Comparison of ENCODE assay signal across 20 cellular contexts in genomic region chr7:20804376-20804775, GRCh38. TPM values are rescaled to one million over a fixed set of nuclear protein-coding genes. Genes with fewer than 3 reads are reported as not detected.
DNase-seq lines count a peak whose midpoint lies in the region; FAIRE-seq and TF ChIP-seq lines count a peak whose summit lies in the region.
"Had no signal": no experiment of that assay in that cellular context is flagged by ENCODE, and none has a peak within 500 bp of the region (broad histone marks: within the 10 kb centered on the region; RNA-seq: fewer than 3 reads in every experiment).

No MANE protein-coding gene starts in this region.

- FAIRE-seq in bronchial epithelial cell (lab: Jason Lieb, UNC) (no peak), keratinocyte (lab: Jason Lieb, UNC) (peak; percentile 70)
- FAIRE-seq: GM12891, GM18507 had no signal

- H3K27ac ChIP-seq in mammary epithelial cell (ENCODE audit: insufficient read depth, low read depth, low read length): no peak overlapping the region
- no peak overlapping the region for H3K27ac ChIP-seq in breast epithelium
- no peak overlapping the region for H3K27ac ChIP-seq in keratinocyte (ENCODE audit: control insufficient read depth, insufficient read depth, low read length)

- BruUV-seq in mammary epithelial cell (replicated peaks; lab: Mats Ljungman, UMichigan): no TSS peak

- no peak overlapping the region for H2AFZ ChIP-seq in mammary epithelial cell (ENCODE audit: low read depth, low read length)
- H2AFZ ChIP-seq in keratinocyte (ENCODE audit: control insufficient read depth, low read length): no peak overlapping the region
- H2AFZ ChIP-seq: GM23338 had no signal

- H3K4me3 ChIP-seq in mammary epithelial cell (replicated peaks in 1 of 3; ENCODE audit: insufficient read depth in 1 of 3, low read depth in 2 of 3, low read length in 3 of 3): no peak overlapping the region
- no peak overlapping the region for H3K4me3 ChIP-seq in breast epithelium
- no peak overlapping the region for H3K4me3 ChIP-seq in bronchial epithelial cell (ENCODE audit: low read depth, low read length)
- no peak overlapping the region for H3K4me3 ChIP-seq in keratinocyte (ENCODE audit: control insufficient read depth in 2 of 3, extremely low read depth in 1 of 3, insufficient read depth in 2 of 3, low read depth in 1 of 3, low read length in 3 of 3)
- H3K4me3 ChIP-seq: GM23338 had no signal

- H3K79me2 ChIP-seq in mammary epithelial cell (ENCODE audit: insufficient read depth, low read length) (no peaks in the 10 kb centered on the region), keratinocyte (ENCODE audit: control insufficient read depth, insufficient read depth, low read length) (no peaks in the 10 kb centered on the region)

- H3K9ac ChIP-seq in mammary epithelial cell (ENCODE audit: insufficient read depth, low read length) (no peak overlapping the region), keratinocyte (ENCODE audit: control insufficient read depth, extremely low read depth, insufficient read depth, low read length) (no peak overlapping the region)

- H3K4me2 ChIP-seq in mammary epithelial cell (ENCODE audit: insufficient read depth, low read depth, low read length) (peak overlapping the region; percentile 18), keratinocyte (ENCODE audit: control insufficient read depth, extremely low read depth, insufficient read depth, low read depth, low read length) (no peak overlapping the region)
- H3K4me2 ChIP-seq: GM23338 had no signal

- no peaks in the 10 kb centered on the region for H3K9me1 ChIP-seq in keratinocyte (ENCODE audit: control insufficient read depth, extremely low read depth, insufficient read depth, low read length)

- H3K4me1 ChIP-seq in mammary epithelial cell (ENCODE audit: insufficient read depth, low read length): peaks cover 11% of the 10 kb centered on the region
- H3K4me1 ChIP-seq in breast epithelium: no peaks in the 10 kb centered on the region
- H3K4me1 ChIP-seq in keratinocyte (ENCODE audit: control insufficient read depth, extremely low read depth, insufficient read depth, low read length): no peaks in the 10 kb centered on the region

- CTCF ChIA-PET in mammary epithelial cell (lab: Charles Lee; ENCODE audit: low non-redundant PET): no interaction called here

- H4K20me1 ChIP-seq in mammary epithelial cell (ENCODE audit: insufficient read depth, low read length) (no peaks in the 10 kb centered on the region), keratinocyte (ENCODE audit: control insufficient read depth, extremely low read depth, insufficient read depth, low read length) (no peaks in the 10 kb centered on the region)

- TF ChIP-seq POLR2A in breast epithelium (IDR thresholded peaks at IDR 0.05): no peak

- H3K36me3 ChIP-seq in mammary epithelial cell (ENCODE audit: insufficient read depth, low read length) (no peaks in the 10 kb centered on the region), breast epithelium (no peaks in the 10 kb centered on the region), bronchial epithelial cell (ENCODE audit: control insufficient read depth, insufficient read depth, low read length) (no peaks in the 10 kb centered on the region), keratinocyte (ENCODE audit: control insufficient read depth in 2 of 2, extremely low read depth in 1 of 2, insufficient read depth in 2 of 2, low read length in 2 of 2) (no peaks in the 10 kb centered on the region)

- TF ChIP-seq CTCF in mammary epithelial cell (conservative IDR thresholded peaks at IDR 0.05 in 1 of 2, IDR thresholded peaks at IDR 0.05 in 1 of 2; ENCODE audit: extremely low read depth in 1 of 2, insufficient read depth in 1 of 2, low read depth in 1 of 2, low read length in 2 of 2) (no peak), breast epithelium (IDR thresholded peaks at IDR 0.05) (no peak), bronchial epithelial cell (IDR thresholded peaks at IDR 0.05; ENCODE audit: insufficient read depth, low read length, severe bottlenecking) (no peak), keratinocyte (optimal IDR thresholded peaks at IDR 0.05 in 1 of 3, IDR thresholded peaks at IDR 0.05 in 1 of 3, conservative IDR thresholded peaks at IDR 0.05 in 1 of 3; ENCODE audit: extremely low read depth in 1 of 3, insufficient read depth in 2 of 3, low read length in 3 of 3) (no peak)

- 2% methylated on average over 4 of the region's 4 CpGs for WGBS in mammary epithelial cell (ENCODE audit: low coverage, missing lambda C conversion rate)

- in situ Hi-C loops in mammary epithelial cell (cut with MboI; ENCODE audit: low sequenced_read_pairs in 2 of 2): no loop called here

- intact Hi-C loops in mammary epithelial cell (cut with micrococcal nuclease): no loop called here
- intact Hi-C loops in breast epithelium (cut with DNase I; ENCODE audit: low total_unique reads): no loop called here

- H3K9me3 ChIP-seq in mammary epithelial cell (replicated peaks; ENCODE audit: insufficient read depth, low read length): no peaks in the 10 kb centered on the region
- H3K9me3 ChIP-seq in breast epithelium: peaks cover 4 to 9% of the 10 kb centered on the region in 2 donors
- H3K9me3 ChIP-seq in keratinocyte (ENCODE audit: control insufficient read depth, low read depth, low read length): no peaks in the 10 kb centered on the region

- DNase-seq in mammary epithelial cell (peak; percentile 33), breast epithelium (ENCODE audit: low spot score in 2 of 2) (no peak), bronchial epithelial cell (ENCODE audit: low read depth) (peak; percentile 55), keratinocyte (ENCODE audit: low read depth, low spot score) (no peak), glomerular visceral epithelial cell (ENCODE audit: extremely low spot score) (no peak), cortex of kidney (lab: John Stamatoyannopoulos, UW) (no peak)
- DNase-seq: C1 segment of cervical spinal cord; Calu3; CD4-positive, alpha-beta memory T cell; COR-L47; DMS53; DMS79 treated with DMSO at 0.1 percent for 48 hours; GF-D8; H9 had no signal

- dilution Hi-C loops in mammary epithelial cell (cut with HindIII; ENCODE audit: low sequenced_read_pairs): no loop called here
- dilution Hi-C loops in keratinocyte (cut with MboI; ENCODE audit: extremely low pct_ligation_motif_present, low sequenced_read_pairs): no loop called here

- H3K27me3 ChIP-seq in mammary epithelial cell (ENCODE audit: insufficient read depth, low read length) (no peaks in the 10 kb centered on the region), breast epithelium (peaks cover 0 to 52% of the 10 kb centered on the region in 2 donors), bronchial epithelial cell (ENCODE audit: control insufficient read depth, insufficient read depth, low read length) (no peaks in the 10 kb centered on the region), keratinocyte (ENCODE audit: control insufficient read depth, extremely low read depth, insufficient read depth, low read length) (no peaks in the 10 kb centered on the region)

RNA-seq across cellular contexts. Expression of gene SP8, which starts 17.7 kb away (rescaled TPM):
- total RNA-seq in mammary epithelial cell (under 1 TPM in 1 of 2 donors, not detected in 1; 0.21 TPM), breast epithelium (not detected), bronchial epithelial cell (not detected in 2 replicates)
- polyA plus RNA-seq in mammary epithelial cell (0.10 TPM), keratinocyte (0.03 to 0.17 TPM (median 0.16 TPM) in 3 replicates)
- polyA minus RNA-seq in mammary epithelial cell (not detected), keratinocyte (0.03 to 0.07 TPM (median 0.06 TPM) in 3 replicates)
- 0.12 TPM for polyA plus RNA-seq in keratinocyte (2011; ENCODE audit: low read depth)
- 0.08 and 0.09 TPM in 2 replicates for polyA plus RNA-seq in keratinocyte (2011; cell fraction: cytosol; rRNA removed)
- 0.22 and 0.32 TPM in 2 replicates for polyA plus RNA-seq in keratinocyte (2011; cell fraction: nucleus; rRNA removed)
- polyA plus RNA-seq in keratinocyte (2012; ENCODE audit: low replicate concordance): 0.17 and 0.28 TPM in 2 replicates
- polyA minus RNA-seq in keratinocyte (2011; cell fraction: cytosol; rRNA and poly(A)+ RNA removed): not detected
- polyA minus RNA-seq in keratinocyte (2011; cell fraction: nucleus; rRNA and poly(A)+ RNA removed): 0.32 and 0.47 TPM in 2 replicates
- total RNA-seq: A673; Calu3; CD4-positive, alpha-beta memory T cell; G401 had no signal
- polyA plus RNA-seq: BJ; CD4-positive, alpha-beta memory T cell had no signal

Comparison
In these comparisons a context has a peak if more than half of its experiments do, and no peak if none do; other contexts are left out.
1. DNase-seq: peak in mammary epithelial cell (single experiment) and bronchial epithelial cell (single experiment); none in breast epithelium (0 of 2), keratinocyte (single experiment), glomerular visceral epithelial cell (single experiment) and cortex of kidney (single experiment).